ENCODE assay signal across 30 cellular contexts in the genomic region with DNA sequence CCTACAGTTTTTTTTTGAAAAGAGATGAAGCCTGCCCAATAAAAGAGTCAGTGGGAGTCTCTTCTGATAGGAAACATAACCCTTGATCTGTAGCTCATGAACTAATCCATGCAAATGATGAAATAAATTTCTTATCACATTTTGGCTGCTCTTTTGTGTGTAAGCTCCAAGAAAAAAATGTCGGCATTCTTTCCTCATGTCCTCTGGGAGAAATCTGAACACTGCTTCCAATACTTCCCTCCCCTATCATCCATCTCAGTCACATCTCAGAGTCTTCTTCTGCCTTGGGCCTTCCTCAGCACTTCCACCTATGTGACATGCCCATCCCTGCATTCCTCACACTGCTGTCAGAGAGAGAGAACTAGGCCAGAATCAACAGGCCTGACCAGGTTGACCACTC.
"Had no signal": no experiment of that assay in that cellular context is flagged by ENCODE, and none has a peak within 500 bp of the region (broad histone marks: within the 10 kb centered on the region; RNA-seq: fewer than 3 reads in every experiment).

No MANE protein-coding gene starts in this region.

- H3K27ac ChIP-seq: body of pancreas, breast epithelium, KMS-11, Peyer's patch, WERI-Rb-1 had no signal

- H3K4me2 ChIP-seq: KMS-11 had no signal

- ATAC-seq: activated CD8-positive, alpha-beta memory T cell treated with anti-CD3 and anti-CD28 coated beads, Interleukin-2, amount 10 ng/mL, durations not matched to agents 7 days and 5 days; body of pancreas; PC-3 had no signal

- H3K9me3 ChIP-seq: body of pancreas, breast epithelium, Peyer's patch had no signal

- H3K9ac ChIP-seq: KMS-11 had no signal

- H3K27me3 ChIP-seq: body of pancreas, breast epithelium, Peyer's patch had no signal

- H3K4me3 ChIP-seq: body of pancreas, breast epithelium, Peyer's patch had no signal

- H3K4me1 ChIP-seq: body of pancreas, breast epithelium, Peyer's patch had no signal

- H3K36me3 ChIP-seq: breast epithelium, Peyer's patch, WERI-Rb-1 had no signal

- FAIRE-seq: astrocyte had no signal

- DNase-seq: activated CD4-positive, alpha-beta memory T cell treated with anti-CD3 and anti-CD28 coated beads, Interleukin-2, amount 10 ng/mL, durations not matched to agents 7 days and 5 days; activated CD4-positive, alpha-beta T cell treated with anti-CD3 and anti-CD28 coated beads for 1 hour; activated CD4-positive, alpha-beta T cell treated with anti-CD3 and anti-CD28 coated beads for 48 hours; activated CD4-positive, CD25-positive, alpha-beta regulatory T cell; activated CD8-positive, alpha-beta memory T cell treated with anti-CD3 and anti-CD28 coated beads for 24 hours; activated CD8-positive, alpha-beta memory T cell treated with anti-CD3 and anti-CD28 coated beads, Interleukin-2, amount 10 ng/mL, durations not matched to agents 7 days and 5 days; activated CD8-positive, alpha-beta memory T cell treated with anti-CD3 and anti-CD28 coated beads, Interleukin-2, amount 50 U/mL, for 48 hours; activated gamma-delta T cell; activated naive CD4-positive, alpha-beta T cell treated with Interleukin-2 at 50 U/mL for 16 hours; activated naive CD8-positive, alpha-beta T cell treated with anti-CD3 and anti-CD28 coated beads, Interleukin-2, amount 10 ng/mL, durations not matched to agents 7 days and 5 days; activated T-cell treated with anti-CD3 and anti-CD28 coated beads, Interleukin-2, amount 50 U/mL, for 24 hours; amygdala; body of pancreas; MM.1S; MV-4-11; NCI-H1092; NCI-H1436 treated with DMSO at 0.1 percent for 48 hours; NCI-H1694 treated with DMSO at 0.1 percent for 48 hours; NCI-H2029; NCI-H345; NCI-H524 treated with DMSO at 0.1 percent for 48 hours; PC-3; Peyer's patch; RPMI8226; SW 1271; T1000; WERI-Rb-1 had no signal
